2 cellular contexts compared by ENCODE assay signal in the genomic region with DNA sequence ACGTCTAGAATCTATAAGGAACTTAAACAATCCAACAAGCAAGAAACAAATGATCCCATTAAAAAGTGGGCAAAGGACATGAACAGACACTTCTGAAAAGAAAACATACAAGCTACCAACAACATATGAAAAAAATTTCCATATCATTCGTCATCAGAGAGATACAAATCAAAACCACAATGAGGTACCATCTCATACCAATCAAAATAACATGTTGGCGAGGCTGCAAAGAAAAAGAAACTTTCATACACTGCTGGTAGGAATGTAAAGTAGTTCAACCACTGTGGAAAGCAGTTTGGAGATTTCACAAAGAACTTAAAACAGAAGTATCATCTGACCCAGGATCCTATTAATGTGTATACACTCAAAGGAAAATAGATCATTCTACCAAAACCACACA.
A peak's percentile ranks its signal among the peaks of the same experiment; 100 is the strongest.
TF ChIP-seq lines count a peak whose summit lies in the region.

No MANE protein-coding gene starts in this region.

TF ChIP-seq in SK-N-SH, 30 proteins besides CTCF, POLR2A, EP300 and RAD21 (continued from another document):
- TF ChIP-seq PBX3 (IDR thresholded peaks at IDR 0.05) (no peak), REST (IDR thresholded peaks at IDR 0.05; ENCODE audit: low read depth, low read length) (no peak), NRF1 (IDR thresholded peaks at IDR 0.05; ENCODE audit: low read depth, low read length) (no peak), NFIC (IDR thresholded peaks at IDR 0.05; ENCODE audit: borderline replicate concordance) (peak; percentile 10; the same call in 1 of the 2 replicates), SMC3 (IDR thresholded peaks at IDR 0.05; ENCODE audit: low read depth, low read length) (no peak), TEAD4 (IDR thresholded peaks at IDR 0.05; ENCODE audit: borderline replicate concordance, insufficient read depth) (no peak)
- TF ChIP-seq, protein P1, sequence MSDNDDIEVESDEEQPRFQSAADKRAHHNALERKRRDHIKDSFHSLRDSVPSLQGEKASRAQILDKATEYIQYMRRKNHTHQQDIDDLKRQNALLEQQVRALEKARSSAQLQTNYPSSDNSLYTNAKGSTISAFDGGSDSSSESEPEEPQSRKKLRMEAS (IDR thresholded peaks at IDR 0.05; ENCODE audit: low read depth) = no peak
- TF ChIP-seq, protein P2, sequence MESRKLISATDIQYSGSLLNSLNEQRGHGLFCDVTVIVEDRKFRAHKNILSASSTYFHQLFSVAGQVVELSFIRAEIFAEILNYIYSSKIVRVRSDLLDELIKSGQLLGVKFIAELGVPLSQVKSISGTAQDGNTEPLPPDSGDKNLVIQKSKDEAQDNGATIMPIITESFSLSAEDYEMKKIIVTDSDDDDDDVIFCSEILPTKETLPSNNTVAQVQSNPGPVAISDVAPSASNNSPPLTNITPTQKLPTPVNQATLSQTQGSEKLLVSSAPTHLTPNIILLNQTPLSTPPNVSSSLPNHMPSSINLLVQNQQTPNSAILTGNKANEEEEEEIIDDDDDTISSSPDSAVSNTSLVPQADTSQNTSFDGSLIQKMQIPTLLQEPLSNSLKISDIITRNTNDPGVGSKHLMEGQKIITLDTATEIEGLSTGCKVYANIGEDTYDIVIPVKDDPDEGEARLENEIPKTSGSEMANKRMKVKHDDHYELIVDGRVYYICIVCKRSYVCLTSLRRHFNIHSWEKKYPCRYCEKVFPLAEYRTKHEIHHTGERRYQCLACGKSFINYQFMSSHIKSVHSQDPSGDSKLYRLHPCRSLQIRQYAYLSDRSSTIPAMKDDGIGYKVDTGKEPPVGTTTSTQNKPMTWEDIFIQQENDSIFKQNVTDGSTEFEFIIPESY (IDR thresholded peaks at IDR 0.05; ENCODE audit: borderline replicate concordance, low read depth) = no peak

TF ChIP-seq in SK-N-SH treated with all-trans-retinoic acid at 6 μM for 48 hours, 23 proteins besides CTCF, POLR2A, EP300 and RAD21:
- TF ChIP-seq ZNF565 (CRISPR knock-in tag; conservative IDR thresholded peaks at IDR 0.05; ENCODE audit: low read depth) (no peak), GLIS3 (CRISPR knock-in tag; IDR thresholded peaks at IDR 0.05) (no peak), ZFP30 (CRISPR knock-in tag; IDR thresholded peaks at IDR 0.05) (no peak), TOX (CRISPR knock-in tag; IDR thresholded peaks at IDR 0.05; ENCODE audit: borderline replicate concordance) (no peak), ESRRG (CRISPR knock-in tag; IDR thresholded peaks at IDR 0.05) (no peak), BACH2 (CRISPR knock-in tag; IDR thresholded peaks at IDR 0.05; ENCODE audit: borderline replicate concordance) (no peak), TCF4 (CRISPR knock-in tag; IDR thresholded peaks at IDR 0.05; ENCODE audit: borderline replicate concordance) (no peak), ARNTL (CRISPR knock-in tag; IDR thresholded peaks at IDR 0.05; ENCODE audit: borderline replicate concordance, low read depth) (no peak), PATZ1 (CRISPR knock-in tag; IDR thresholded peaks at IDR 0.05; ENCODE audit: borderline replicate concordance) (no peak), PPARA (CRISPR knock-in tag; IDR thresholded peaks at IDR 0.05; ENCODE audit: borderline replicate concordance) (no peak), TSHZ2 (CRISPR knock-in tag; IDR thresholded peaks at IDR 0.05) (no peak)
